2 cellular contexts compared by ENCODE assay signal in the genomic region with DNA sequence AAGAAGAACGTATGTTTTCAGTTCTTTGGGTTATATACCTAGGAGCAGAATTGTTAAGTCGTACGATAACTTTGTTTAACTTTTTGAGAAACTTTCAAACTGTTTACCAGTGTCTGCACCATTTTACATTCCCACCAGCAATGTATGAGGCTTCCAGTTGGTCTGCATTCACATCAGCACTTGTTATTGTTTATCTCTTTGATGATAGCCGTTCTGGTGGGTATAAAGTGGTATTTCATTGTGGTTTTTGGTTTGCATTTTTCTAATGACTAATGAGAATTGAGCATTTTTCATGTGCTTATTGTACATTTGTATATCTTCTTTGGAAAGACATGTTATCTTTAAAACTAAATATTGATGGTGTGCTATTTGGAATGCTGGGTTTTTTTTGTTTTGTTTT.
TF ChIP-seq lines count a peak whose summit lies in the region.

No MANE protein-coding gene starts in this region.

TF ChIP-seq in IMR-90, 13 proteins besides CTCF, POLR2A, EP300 and RAD21:
- TF ChIP-seq RFX5 (IDR thresholded peaks at IDR 0.05; ENCODE audit: low read depth, low read length) (no peak), BHLHE40 (IDR thresholded peaks at IDR 0.05; ENCODE audit: low read depth, low read length) (0 out of 2 replicates have a peak, but pooled peaks have one; percentile 25), RCOR1 (IDR thresholded peaks at IDR 0.05; ENCODE audit: insufficient replicate concordance, low read length) (peak; percentile 49)
TF ChIP-seq in IMR-90: peak in this region for 2.

TF ChIP-seq in WTC11, 78 proteins besides CTCF, POLR2A, EP300 and RAD21:
- TF ChIP-seq, protein P1, sequence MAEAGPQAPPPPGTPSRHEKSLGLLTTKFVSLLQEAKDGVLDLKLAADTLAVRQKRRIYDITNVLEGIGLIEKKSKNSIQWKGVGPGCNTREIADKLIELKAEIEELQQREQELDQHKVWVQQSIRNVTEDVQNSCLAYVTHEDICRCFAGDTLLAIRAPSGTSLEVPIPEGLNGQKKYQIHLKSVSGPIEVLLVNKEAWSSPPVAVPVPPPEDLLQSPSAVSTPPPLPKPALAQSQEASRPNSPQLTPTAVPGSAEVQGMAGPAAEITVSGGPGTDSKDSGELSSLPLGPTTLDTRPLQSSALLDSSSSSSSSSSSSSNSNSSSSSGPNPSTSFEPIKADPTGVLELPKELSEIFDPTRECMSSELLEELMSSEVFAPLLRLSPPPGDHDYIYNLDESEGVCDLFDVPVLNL (CRISPR knock-in tag; IDR thresholded peaks at IDR 0.05; ENCODE audit: borderline replicate concordance, low read depth), result no peak
- no peak for TF ChIP-seq NR1H2 (CRISPR knock-in tag; IDR thresholded peaks at IDR 0.05)
- no peak for TF ChIP-seq NFYB (CRISPR knock-in tag; conservative IDR thresholded peaks at IDR 0.05; ENCODE audit: low read depth)
